ENCODE assay signal across 23 cellular contexts in genomic region chr12:20000229-20000869, GRCh38.
DNase-seq lines count a peak whose midpoint lies in the region; ATAC-seq and TF ChIP-seq lines count a peak whose summit lies in the region.
"Had no signal": no experiment of that assay in that cellular context is flagged by ENCODE, and none has a peak within 500 bp of the region (broad histone marks: within the 10 kb centered on the region; RNA-seq: fewer than 3 reads in every experiment).

No MANE protein-coding gene starts in this region.

- H3F3A ChIP-seq in MM.1S (ENCODE audit: insufficient read depth, low read length) = no peaks in the 10 kb centered on the region

- peaks cover 1% of the 10 kb centered on the region for H3K9me3 Mint-ChIP-seq in activated naive CD4-positive, alpha-beta T cell treated with anti-CD3 and anti-CD28 coated beads, Interleukin-2, amount 10 ng/mL, durations not matched to agents 7 days and 5 days
- H3K9me3 Mint-ChIP-seq: activated CD4-positive, alpha-beta T cell treated with anti-CD3 and anti-CD28 coated beads, Interleukin-2, amount 10 ng/mL, durations not matched to agents 24 days and 14 days; activated T-helper 17 cell treated with anti-CD3 and anti-CD28 coated beads, Interleukin-2, amount 50 U/mL, for 72 hours; dendritic cell treated with granulocyte-macrophage colony-stimulating factor and Interleukin-4, amounts not matched to agents 40 ng/mL and 50 ng/mL, for 4 days; nephron progenitor cell had no signal

- H3K4me3 Mint-ChIP-seq in activated naive CD4-positive, alpha-beta T cell treated with anti-CD3 and anti-CD28 coated beads, Interleukin-2, amount 10 ng/mL, durations not matched to agents 7 days and 5 days = no peak overlapping the region
- H3K4me3 Mint-ChIP-seq: activated CD4-positive, alpha-beta T cell treated with anti-CD3 and anti-CD28 coated beads, Interleukin-2, amount 10 ng/mL, durations not matched to agents 24 days and 14 days; activated naive CD8-positive, alpha-beta T cell treated with anti-CD3 and anti-CD28 coated beads, Interleukin-2, amount 50 U/mL, for 24 hours; activated T-helper 17 cell treated with anti-CD3 and anti-CD28 coated beads, Interleukin-2, amount 50 U/mL, for 72 hours; B cell; dendritic cell treated with granulocyte-macrophage colony-stimulating factor and Interleukin-4, amounts not matched to agents 40 ng/mL and 50 ng/mL, for 4 days; nephron progenitor cell; type B pancreatic cell had no signal

- H3K27ac ChIP-seq in heart left ventricle = peak overlapping the region; percentile 2 to 82 (median 54)
- no peak overlapping the region for H3K27ac ChIP-seq in trophoblast cell (ENCODE audit: low read depth, low read length)
- no peak overlapping the region for H3K27ac ChIP-seq in MM.1S (ENCODE audit: low read length)
- H3K27ac ChIP-seq: psoas muscle, SJCRH30, stomach had no signal

- H2BK5ac ChIP-seq in trophoblast cell (ENCODE audit: low read depth, low read length, poor library complexity) = no peak overlapping the region

- no peaks in the 10 kb centered on the region for H3K27me3 Mint-ChIP-seq in activated naive CD4-positive, alpha-beta T cell treated with anti-CD3 and anti-CD28 coated beads, Interleukin-2, amount 10 ng/mL, durations not matched to agents 7 days and 5 days
- H3K27me3 Mint-ChIP-seq: activated CD4-positive, alpha-beta T cell treated with anti-CD3 and anti-CD28 coated beads, Interleukin-2, amount 10 ng/mL, durations not matched to agents 24 days and 14 days; activated naive CD8-positive, alpha-beta T cell treated with anti-CD3 and anti-CD28 coated beads, Interleukin-2, amount 50 U/mL, for 24 hours; activated T-helper 17 cell treated with anti-CD3 and anti-CD28 coated beads, Interleukin-2, amount 50 U/mL, for 72 hours; B cell; dendritic cell treated with granulocyte-macrophage colony-stimulating factor and Interleukin-4, amounts not matched to agents 40 ng/mL and 50 ng/mL, for 4 days had no signal

- H3K79me1 ChIP-seq in trophoblast cell (ENCODE audit: low read length) = peaks cover 5% of the 10 kb centered on the region

- H3K4me2 ChIP-seq in trophoblast cell (ENCODE audit: low read length) = no peak overlapping the region
- H3K4me2 ChIP-seq in MM.1S (ENCODE audit: low read depth, low read length) = no peak overlapping the region

- H3K23ac ChIP-seq in trophoblast cell (ENCODE audit: low read length) = no peak overlapping the region

- H3K18ac ChIP-seq in trophoblast cell (ENCODE audit: low read length) = no peak overlapping the region

- ATAC-seq in heart left ventricle = peak; percentile 63 to 83 (median 72)
- ATAC-seq: activated naive CD8-positive, alpha-beta T cell treated with anti-CD3 and anti-CD28 coated beads, Interleukin-2, amount 50 U/mL, for 24 hours; activated T-helper 17 cell treated with anti-CD3 and anti-CD28 coated beads, Interleukin-2, amount 50 U/mL, for 72 hours; psoas muscle had no signal

- no peaks in the 10 kb centered on the region for H3K4me1 Mint-ChIP-seq in activated naive CD4-positive, alpha-beta T cell treated with anti-CD3 and anti-CD28 coated beads, Interleukin-2, amount 10 ng/mL, durations not matched to agents 7 days and 5 days
- H3K4me1 Mint-ChIP-seq: activated CD4-positive, alpha-beta T cell treated with anti-CD3 and anti-CD28 coated beads, Interleukin-2, amount 10 ng/mL, durations not matched to agents 24 days and 14 days; activated naive CD8-positive, alpha-beta T cell treated with anti-CD3 and anti-CD28 coated beads, Interleukin-2, amount 50 U/mL, for 24 hours; activated T-helper 17 cell treated with anti-CD3 and anti-CD28 coated beads, Interleukin-2, amount 50 U/mL, for 72 hours; B cell had no signal

- intact Hi-C loops in heart left ventricle (cut with DNase I) = loop anchor here in 2 of 10 donors (5.0 to 10.0 kb wide), 2 partner anchors 274 to 367 kb away; partner anchors contain the start of gene PDE3A (in 1 of the 2)

- no peak overlapping the region for H4K8ac ChIP-seq in trophoblast cell (ENCODE audit: low read depth, low read length)

- no peak overlapping the region for H2AK5ac ChIP-seq in trophoblast cell (ENCODE audit: low read length)

- H3K27me3 ChIP-seq in heart left ventricle (no peaks in the 10 kb centered on the region), trophoblast cell (ENCODE audit: insufficient read depth, low read length) (no peaks in the 10 kb centered on the region), MM.1S (replicated peaks; ENCODE audit: insufficient read depth, low read length) (no peaks in the 10 kb centered on the region)
- H3K27me3 ChIP-seq: SJCRH30 had no signal

- H3K4me1 ChIP-seq in heart left ventricle (peaks cover 0 to 20% (median 2%) of the 10 kb centered on the region in 12 donors), trophoblast cell (ENCODE audit: control insufficient read depth in 1 of 2, insufficient read depth in 2 of 2, low read length in 2 of 2) (peaks cover 0 to 8% of the 10 kb centered on the region in 2 experiments), MM.1S (ENCODE audit: low read length) (no peaks in the 10 kb centered on the region)
- H3K4me1 ChIP-seq: psoas muscle, stomach had no signal

- H3K9me3 ChIP-seq in heart left ventricle (peaks cover 0 to 4% (median 0%) of the 10 kb centered on the region in 12 donors), trophoblast cell (ENCODE audit: insufficient read depth, low read depth, low read length) (no peaks in the 10 kb centered on the region), MM.1S (replicated peaks; ENCODE audit: insufficient read depth, low read length) (no peaks in the 10 kb centered on the region)
- H3K9me3 ChIP-seq: psoas muscle, SJCRH30 had no signal

- no peak overlapping the region for H2BK12ac ChIP-seq in trophoblast cell (ENCODE audit: low read length)

- H3K9ac ChIP-seq in trophoblast cell (ENCODE audit: low read length) (no peak overlapping the region), MM.1S (ENCODE audit: low read length) (no peak overlapping the region)

- TF ChIP-seq CTCF in heart left ventricle (IDR thresholded peaks at IDR 0.05) (no peak), MM.1S (IDR thresholded peaks at IDR 0.05; ENCODE audit: low read length) (no peak)

- no peaks in the 10 kb centered on the region for H3K9me2 ChIP-seq in MM.1S (replicated peaks; ENCODE audit: insufficient read depth, low read length)

- peak overlapping the region; percentile 76 for H2BK120ac ChIP-seq in trophoblast cell (ENCODE audit: insufficient read depth, low read length, poor library complexity)

- H2AFZ ChIP-seq in trophoblast cell (ENCODE audit: insufficient read depth, low read length, poor library complexity) = no peak overlapping the region
- no peak overlapping the region for H2AFZ ChIP-seq in MM.1S (ENCODE audit: low read length)

- no peaks in the 10 kb centered on the region for H3K36me3 Mint-ChIP-seq in activated naive CD4-positive, alpha-beta T cell treated with anti-CD3 and anti-CD28 coated beads, Interleukin-2, amount 10 ng/mL, durations not matched to agents 7 days and 5 days
- H3K36me3 Mint-ChIP-seq: type B pancreatic cell had no signal

- H4K91ac ChIP-seq in trophoblast cell (ENCODE audit: low read depth, low read length) = peak overlapping the region; percentile 37

- peak; percentile 9 for DNase-seq in NCI-H146 treated with DMSO at 0.1 percent for 48 hours (lab: John Stamatoyannopoulos, UW; ENCODE audit: unreplicated experiment)
- DNase-seq in NCI-H146 (lab: John Stamatoyannopoulos, UW) = no peak
- DNase-seq in NCI-H69 (lab: John Stamatoyannopoulos, UW) = peak; percentile 15
- DNase-seq in heart left ventricle = no peak
- no peak for DNase-seq in trophoblast cell
- DNase-seq in MM.1S = no peak
- DNase-seq in activated naive CD4-positive, alpha-beta T cell treated with anti-CD3 and anti-CD28 coated beads, Interleukin-2, amount 10 ng/mL, durations not matched to agents 7 days and 5 days = no peak
- DNase-seq in stimulated activated CD4-positive, alpha-beta T cell treated with anti-CD3 and anti-CD28 coated beads, Interleukin-4, amount 100 ng/mL, for 1 hour = no peak
- DNase-seq: activated CD4-positive, alpha-beta T cell treated with anti-CD3 and anti-CD28 coated beads, Interleukin-2, amount 10 ng/mL, durations not matched to agents 24 days and 14 days; activated naive CD8-positive, alpha-beta T cell treated with anti-CD3 and anti-CD28 coated beads, Interleukin-2, amount 50 U/mL, for 24 hours; KG1; midbrain; NCI-H2107; NCI-H774; nephron progenitor cell; psoas muscle; SJCRH30; stomach; T-helper 2 cell had no signal

- no peak overlapping the region for H3K4ac ChIP-seq in trophoblast cell (ENCODE audit: low read depth, low read length)

- TF ChIP-seq POLR2A in heart left ventricle (IDR thresholded peaks at IDR 0.05) = no peak

- CTCF ChIA-PET in activated naive CD4-positive, alpha-beta T cell treated with anti-CD3 and anti-CD28 coated beads, Interleukin-2, amount 10 ng/mL, durations not matched to agents 7 days and 5 days (lab: Charles Lee) = no interaction called here

- WGBS in heart left ventricle, 4 donors = 11 to 18% (median 16%) methylated on average over 4 of the region's 4 CpGs
- no CpG with 5 or more reads among the region's 4 CpGs for WGBS in trophoblast cell (ENCODE audit: extremely low coverage, insufficient coverage, insufficient read length)

- H4K20me1 ChIP-seq in MM.1S (ENCODE audit: insufficient read depth, low read length) = no peaks in the 10 kb centered on the region

- no peaks in the 10 kb centered on the region for H3K36me3 ChIP-seq in heart left ventricle
- no peaks in the 10 kb centered on the region for H3K36me3 ChIP-seq in trophoblast cell (ENCODE audit: control insufficient read depth in 1 of 2, insufficient read depth in 2 of 2, low read length in 2 of 2)
- H3K36me3 ChIP-seq in MM.1S (replicated peaks; ENCODE audit: insufficient read depth, low read length) = no peaks in the 10 kb centered on the region
- H3K36me3 ChIP-seq: SJCRH30, stomach had no signal

- no peak overlapping the region for H4K12ac ChIP-seq in trophoblast cell (ENCODE audit: low read depth, low read length)

- H3K4me3 ChIP-seq in heart left ventricle (no peak overlapping the region), trophoblast cell (ENCODE audit: low read depth, low read length) (no peak overlapping the region), MM.1S (ENCODE audit: low read length) (no peak overlapping the region)
- H3K4me3 ChIP-seq: psoas muscle, SJCRH30, stomach had no signal

- H3K14ac ChIP-seq in trophoblast cell (ENCODE audit: low read length) = no peak overlapping the region

- H3K79me2 ChIP-seq in trophoblast cell (ENCODE audit: control insufficient read depth, insufficient read depth, low read length, poor library complexity) (no peaks in the 10 kb centered on the region), MM.1S (ENCODE audit: low read length) (no peaks in the 10 kb centered on the region)

- H3K27ac Mint-ChIP-seq in activated naive CD4-positive, alpha-beta T cell treated with anti-CD3 and anti-CD28 coated beads, Interleukin-2, amount 10 ng/mL, durations not matched to agents 7 days and 5 days = no peak overlapping the region
- H3K27ac Mint-ChIP-seq: activated CD4-positive, alpha-beta T cell treated with anti-CD3 and anti-CD28 coated beads, Interleukin-2, amount 10 ng/mL, durations not matched to agents 24 days and 14 days; activated naive CD8-positive, alpha-beta T cell treated with anti-CD3 and anti-CD28 coated beads, Interleukin-2, amount 50 U/mL, for 24 hours; activated T-helper 17 cell treated with anti-CD3 and anti-CD28 coated beads, Interleukin-2, amount 50 U/mL, for 72 hours; B cell; dendritic cell treated with granulocyte-macrophage colony-stimulating factor and Interleukin-4, amounts not matched to agents 40 ng/mL and 50 ng/mL, for 4 days; type B pancreatic cell had no signal

Comparison
In these comparisons a context has a peak if more than half of its experiments do, and no peak if none do; other contexts are left out.
1. DNase-seq: peak in NCI-H146 treated with DMSO at 0.1 percent for 48 hours (single experiment) and NCI-H69 (single experiment); none in NCI-H146 (single experiment), heart left ventricle (0 of 5), trophoblast cell (0 of 2), MM.1S (single experiment), activated naive CD4-positive, alpha-beta T cell treated with anti-CD3 and anti-CD28 coated beads, Interleukin-2, amount 10 ng/mL, durations not matched to agents 7 days and 5 days (single experiment) and stimulated activated CD4-positive, alpha-beta T cell treated with anti-CD3 and anti-CD28 coated beads, Interleukin-4, amount 100 ng/mL, for 1 hour (single experiment).
2. H3K27ac ChIP-seq: peak in heart left ventricle (12 of 12); none in trophoblast cell (single experiment) and MM.1S (single experiment).